Comparison of ENCODE assay signal across 13 cellular contexts in the genomic region with DNA sequence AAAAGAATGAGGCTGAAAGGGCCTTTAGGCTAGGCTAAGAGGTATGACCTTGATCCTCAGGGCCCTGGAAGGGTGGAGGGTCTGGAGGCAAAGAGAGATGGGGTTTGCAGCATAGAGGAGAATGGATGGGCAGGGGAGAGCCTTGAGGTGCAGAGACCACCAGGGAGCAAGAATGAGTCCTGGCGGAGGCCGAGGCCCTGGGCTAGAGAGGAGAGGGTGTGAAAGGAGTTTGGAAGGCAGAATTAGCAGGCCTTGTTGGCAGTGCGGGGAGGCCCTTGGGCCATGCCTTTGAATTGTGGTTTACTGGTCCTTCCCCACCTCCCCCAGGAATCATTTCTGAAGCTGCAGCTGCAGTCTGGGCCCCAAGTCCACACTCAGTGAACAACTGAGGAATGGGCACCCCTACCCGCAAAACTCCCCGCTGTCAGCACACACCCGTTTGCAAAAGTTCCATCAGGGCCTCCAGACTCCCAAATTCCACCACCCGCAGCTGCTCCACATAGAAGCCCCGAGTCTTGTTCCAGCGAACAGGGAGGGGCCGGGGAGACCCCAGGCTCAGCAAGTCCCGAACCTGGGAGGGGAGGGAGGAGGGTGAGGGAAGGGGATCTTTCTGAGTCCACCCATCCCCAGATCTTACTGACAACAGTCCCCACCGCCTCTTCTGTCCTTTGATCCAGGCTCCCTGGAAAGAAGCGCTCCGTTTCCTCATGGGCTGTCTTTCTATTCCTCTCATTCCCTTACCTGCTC. TPM values are rescaled to one million over a fixed set of nuclear protein-coding genes. Genes with fewer than 3 reads are reported as not detected.
A peak's percentile ranks its signal among the peaks of the same experiment; 100 is the strongest.
DNase-seq lines count a peak whose midpoint lies in the region; ATAC-seq and TF ChIP-seq lines count a peak whose summit lies in the region.
"Had no signal": no experiment of that assay in that cellular context is flagged by ENCODE, and none has a peak within 500 bp of the region (broad histone marks: within the 10 kb centered on the region; RNA-seq: fewer than 3 reads in every experiment).

No MANE protein-coding gene starts in this region.

- intact Hi-C loops in spleen (cut with DNase I; ENCODE audit: low total_unique reads) = no loop called here

- H3K4me3 ChIP-seq in kidney epithelial cell (ENCODE audit: low read depth, low read length) (peak overlapping the region; percentile 54), spleen (peak overlapping the region in 1 of 8 donors; percentile 69)

- CTCF ChIA-PET in WTC11 (lab: Charles Lee) = interaction anchor here (4.3 to 7.4 kb wide), 3 partner anchors 11 to 193 kb away, joined by 49 to 101 read pairs (median 84); no protein-coding TSS in a partner anchor

- no peak overlapping the region for H3K27ac ChIP-seq in spleen
- H3K27ac ChIP-seq: adrenal gland, epithelial cell of prostate had no signal

- TF ChIP-seq CTCF in WTC11 (IDR thresholded peaks at IDR 0.05) = no peak
- TF ChIP-seq CTCF in kidney epithelial cell (IDR thresholded peaks at IDR 0.05; ENCODE audit: insufficient read depth, low read length, poor library complexity, severe bottlenecking) = no peak
- TF ChIP-seq CTCF in spleen (IDR thresholded peaks at IDR 0.05 in 8 of 11, conservative IDR thresholded peaks at IDR 0.05 in 3 of 11) = no peak

- in situ Hi-C loops in ACHN (cut with HindIII; ENCODE audit: low pct_ligation_motif_present, low pct_unique_long_range_greater_than_20kb, low sequenced_read_pairs) = loop anchor here (25.0 kb wide), 1 partner anchor 190 kb away; no protein-coding TSS in a partner anchor

- H3K9me3 Mint-ChIP-seq in WTC11 = peaks cover 6% of the 10 kb centered on the region

- H3K27me3 ChIP-seq in kidney epithelial cell (ENCODE audit: control insufficient read depth, insufficient read depth, low read length) = no peaks in the 10 kb centered on the region
- H3K27me3 ChIP-seq in spleen (replicated peaks in 1 of 7) = peaks cover 0 to 68% (median 21%) of the 10 kb centered on the region in 7 donors

- peaks cover 0 to 32% (median 16%) of the 10 kb centered on the region in 6 donors for H3K4me1 ChIP-seq in spleen

- H3K4me3 Mint-ChIP-seq in WTC11 = peak overlapping the region; percentile 67

- ATAC-seq in WTC11 (no peak), HG03095 (IDR thresholded peaks at IDR 0.05; ENCODE audit: unreplicated experiment) (no peak), GM18858 (IDR thresholded peaks at IDR 0.05; ENCODE audit: unreplicated experiment) (no peak)

- peaks cover 18% of the 10 kb centered on the region for H3K4me1 Mint-ChIP-seq in WTC11

- peak; percentile 46 for DNase-seq in activated effector memory CD4-positive, alpha-beta T cell treated with anti-CD3 and anti-CD28 coated beads, Interleukin-2, amount 50 U/mL, for 16 hours
- DNase-seq in activated effector memory CD4-positive, alpha-beta T cell treated with Interleukin-2 at 50 U/mL for 16 hours = no peak
- DNase-seq in WTC11 (ENCODE audit: low spot score) (no peak), kidney epithelial cell (ENCODE audit: low read depth) (no peak), spleen (peak; percentile 43), ACHN (no peak)
- DNase-seq: kidney glomerular epithelial cell had no signal

- peaks cover 7% of the 10 kb centered on the region for H3K36me3 ChIP-seq in kidney epithelial cell (ENCODE audit: control insufficient read depth, insufficient read depth, low read length)
- H3K36me3 ChIP-seq in spleen = no peaks in the 10 kb centered on the region
- H3K36me3 ChIP-seq: adrenal gland had no signal

- H3K27ac Mint-ChIP-seq in WTC11 = no peak overlapping the region

- POLR2A ChIA-PET in WTC11 (lab: Charles Lee) = no interaction called here

- no peak for TF ChIP-seq POLR2A in spleen (IDR thresholded peaks at IDR 0.05)

- H3K27me3 Mint-ChIP-seq in WTC11 (ENCODE audit: low read depth) = peaks cover 59% of the 10 kb centered on the region

- peaks cover 0 to 6% (median 3%) of the 10 kb centered on the region in 8 donors for H3K9me3 ChIP-seq in spleen
- H3K9me3 ChIP-seq: adrenal gland had no signal

- peaks cover 4% of the 10 kb centered on the region for H3K36me3 Mint-ChIP-seq in WTC11

- 66 to 77% (median 73%) methylated on average over 14 of the region's 14 CpGs for WGBS in spleen, 5 donors

TF ChIP-seq in WTC11, 78 proteins besides CTCF, POLR2A, EP300 and RAD21:
- TF ChIP-seq CBFB (CRISPR knock-in tag; IDR thresholded peaks at IDR 0.05; ENCODE audit: low read depth) = no peak
- TF ChIP-seq SOX15 (CRISPR knock-in tag; IDR thresholded peaks at IDR 0.05) = no peak
- TF ChIP-seq, protein P1, sequence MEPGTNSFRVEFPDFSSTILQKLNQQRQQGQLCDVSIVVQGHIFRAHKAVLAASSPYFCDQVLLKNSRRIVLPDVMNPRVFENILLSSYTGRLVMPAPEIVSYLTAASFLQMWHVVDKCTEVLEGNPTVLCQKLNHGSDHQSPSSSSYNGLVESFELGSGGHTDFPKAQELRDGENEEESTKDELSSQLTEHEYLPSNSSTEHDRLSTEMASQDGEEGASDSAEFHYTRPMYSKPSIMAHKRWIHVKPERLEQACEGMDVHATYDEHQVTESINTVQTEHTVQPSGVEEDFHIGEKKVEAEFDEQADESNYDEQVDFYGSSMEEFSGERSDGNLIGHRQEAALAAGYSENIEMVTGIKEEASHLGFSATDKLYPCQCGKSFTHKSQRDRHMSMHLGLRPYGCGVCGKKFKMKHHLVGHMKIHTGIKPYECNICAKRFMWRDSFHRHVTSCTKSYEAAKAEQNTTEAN (CRISPR knock-in tag; IDR thresholded peaks at IDR 0.05) = no peak
- TF ChIP-seq NFYB (CRISPR knock-in tag; conservative IDR thresholded peaks at IDR 0.05; ENCODE audit: low read depth) = no peak
- no peak for TF ChIP-seq EMX1 (CRISPR knock-in tag; IDR thresholded peaks at IDR 0.05)
- no peak for TF ChIP-seq CREM (CRISPR knock-in tag; IDR thresholded peaks at IDR 0.05)
- no peak for TF ChIP-seq ZNF317 (CRISPR knock-in tag; IDR thresholded peaks at IDR 0.05; ENCODE audit: borderline replicate concordance, low read depth)
- TF ChIP-seq ZNF138 (CRISPR knock-in tag; conservative IDR thresholded peaks at IDR 0.05) = no peak
- TF ChIP-seq, protein P2, sequence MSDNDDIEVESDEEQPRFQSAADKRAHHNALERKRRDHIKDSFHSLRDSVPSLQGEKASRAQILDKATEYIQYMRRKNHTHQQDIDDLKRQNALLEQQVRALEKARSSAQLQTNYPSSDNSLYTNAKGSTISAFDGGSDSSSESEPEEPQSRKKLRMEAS (CRISPR knock-in tag; IDR thresholded peaks at IDR 0.05) = no peak
- TF ChIP-seq RORB (CRISPR knock-in tag; IDR thresholded peaks at IDR 0.05) = no peak
- TF ChIP-seq ZNF416 (CRISPR knock-in tag; IDR thresholded peaks at IDR 0.05) = no peak
TF ChIP-seq in WTC11: peak in this region for 0.

RNA-seq across cellular contexts. Expression of a gene that starts 2.1 kb away (rescaled TPM):
- 3.0 to 4.0 TPM (median 3.1 TPM) in 3 replicates for total RNA-seq in WTC11 (2021)
- total RNA-seq in kidney epithelial cell = 13.8 and 15.8 TPM in 2 replicates
- total RNA-seq in spleen = 1 to 10 TPM in 2 of 7 donors, not detected in 5; 1.0 to 1.5 TPM
- under 1 TPM; 0.20 to 0.26 (median 0.23) TPM for polyA plus RNA-seq in spleen
- total RNA-seq: HT1080 had no signal

RNA-seq across cellular contexts. Expression of a gene that starts 18.9 kb away (rescaled TPM):
- total RNA-seq in WTC11 (2021) (3.3 to 3.6 TPM (median 3.5 TPM) in 3 replicates), kidney epithelial cell (not detected in 2 replicates), spleen (1 to 10 TPM in 1 of 7 donors, not detected in 6; 1.6 TPM)
- under 1 TPM in 2 of 3 donors, not detected in 1; 0.09 to 0.12 TPM for polyA plus RNA-seq in spleen
- total RNA-seq: temporal lobe had no signal

RNA-seq across cellular contexts. Expression of a gene that starts 58.3 kb away (rescaled TPM):
- 34.5 to 47.5 TPM (median 36.9 TPM) in 3 replicates for total RNA-seq in WTC11 (2021)
- 8.2 and 8.4 TPM in 2 replicates for total RNA-seq in kidney epithelial cell
- total RNA-seq in spleen = 10 to 100 TPM in 4 of 7 donors, 1 to 10 TPM in 3; 2.3 to 23.4 (median 10.4) TPM
- polyA plus RNA-seq in spleen = 1 to 10 TPM; 2.1 to 8.1 (median 3.0) TPM

Comparison
In these comparisons a context has a peak if more than half of its experiments do, and no peak if none do; other contexts are left out.
1. DNase-seq: peak in activated effector memory CD4-positive, alpha-beta T cell treated with anti-CD3 and anti-CD28 coated beads, Interleukin-2, amount 50 U/mL, for 16 hours (single experiment) and spleen (single experiment); none in activated effector memory CD4-positive, alpha-beta T cell treated with Interleukin-2 at 50 U/mL for 16 hours (single experiment), WTC11 (single experiment), kidney epithelial cell (single experiment) and ACHN (single experiment).